ENCODE assay signal across 1 cellular context in genomic region chr2:161965994-161966393, GRCh38.
TF ChIP-seq lines count a peak whose summit lies in the region.

No MANE protein-coding gene starts in this region.

TF ChIP-seq in GM12878, 131 proteins besides CTCF, POLR2A, EP300 and RAD21 (continued from another document):
- TF ChIP-seq, protein P1, sequence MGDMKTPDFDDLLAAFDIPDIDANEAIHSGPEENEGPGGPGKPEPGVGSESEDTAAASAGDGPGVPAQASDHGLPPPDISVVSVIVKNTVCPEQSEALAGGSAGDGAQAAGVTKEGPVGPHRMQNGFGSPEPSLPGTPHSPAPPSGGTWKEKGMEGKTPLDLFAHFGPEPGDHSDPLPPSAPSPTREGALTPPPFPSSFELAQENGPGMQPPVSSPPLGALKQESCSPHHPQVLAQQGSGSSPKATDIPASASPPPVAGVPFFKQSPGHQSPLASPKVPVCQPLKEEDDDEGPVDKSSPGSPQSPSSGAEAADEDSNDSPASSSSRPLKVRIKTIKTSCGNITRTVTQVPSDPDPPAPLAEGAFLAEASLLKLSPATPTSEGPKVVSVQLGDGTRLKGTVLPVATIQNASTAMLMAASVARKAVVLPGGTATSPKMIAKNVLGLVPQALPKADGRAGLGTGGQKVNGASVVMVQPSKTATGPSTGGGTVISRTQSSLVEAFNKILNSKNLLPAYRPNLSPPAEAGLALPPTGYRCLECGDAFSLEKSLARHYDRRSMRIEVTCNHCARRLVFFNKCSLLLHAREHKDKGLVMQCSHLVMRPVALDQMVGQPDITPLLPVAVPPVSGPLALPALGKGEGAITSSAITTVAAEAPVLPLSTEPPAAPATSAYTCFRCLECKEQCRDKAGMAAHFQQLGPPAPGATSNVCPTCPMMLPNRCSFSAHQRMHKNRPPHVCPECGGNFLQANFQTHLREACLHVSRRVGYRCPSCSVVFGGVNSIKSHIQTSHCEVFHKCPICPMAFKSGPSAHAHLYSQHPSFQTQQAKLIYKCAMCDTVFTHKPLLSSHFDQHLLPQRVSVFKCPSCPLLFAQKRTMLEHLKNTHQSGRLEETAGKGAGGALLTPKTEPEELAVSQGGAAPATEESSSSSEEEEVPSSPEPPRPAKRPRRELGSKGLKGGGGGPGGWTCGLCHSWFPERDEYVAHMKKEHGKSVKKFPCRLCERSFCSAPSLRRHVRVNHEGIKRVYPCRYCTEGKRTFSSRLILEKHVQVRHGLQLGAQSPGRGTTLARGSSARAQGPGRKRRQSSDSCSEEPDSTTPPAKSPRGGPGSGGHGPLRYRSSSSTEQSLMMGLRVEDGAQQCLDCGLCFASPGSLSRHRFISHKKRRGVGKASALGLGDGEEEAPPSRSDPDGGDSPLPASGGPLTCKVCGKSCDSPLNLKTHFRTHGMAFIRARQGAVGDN (IDR thresholded peaks at IDR 0.05): no peak
- TF ChIP-seq, protein P2, sequence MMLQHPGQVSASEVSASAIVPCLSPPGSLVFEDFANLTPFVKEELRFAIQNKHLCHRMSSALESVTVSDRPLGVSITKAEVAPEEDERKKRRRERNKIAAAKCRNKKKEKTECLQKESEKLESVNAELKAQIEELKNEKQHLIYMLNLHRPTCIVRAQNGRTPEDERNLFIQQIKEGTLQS (IDR thresholded peaks at IDR 0.05; ENCODE audit: borderline replicate concordance, extremely low read depth, low read depth, low read length): no peak
- TF ChIP-seq JUND (IDR thresholded peaks at IDR 0.05; ENCODE audit: low read depth, low read length) (no peak), RUNX3 (IDR thresholded peaks at IDR 0.05; ENCODE audit: low read length) (peak; percentile 39; the same call in 1 of the 2 replicates), YBX1 (IDR thresholded peaks at IDR 0.05) (no peak), ZNF274 (IDR thresholded peaks at IDR 0.05; ENCODE audit: insufficient read depth, insufficient read length) (no peak), ZZZ3 (IDR thresholded peaks at IDR 0.05; ENCODE audit: control insufficient read depth, insufficient read length, low read depth) (no peak), ETV6 (conservative IDR thresholded peaks at IDR 0.05 in 1 of 2, IDR thresholded peaks at IDR 0.05 in 1 of 2; ENCODE audit: borderline replicate concordance in 1 of 2, low read depth in 1 of 2) (peak in 1 of 2 experiments; percentile 24; a peak in 1 of 4 replicates), RBBP5 (conservative IDR thresholded peaks at IDR 0.05) (no peak), JUNB (IDR thresholded peaks at IDR 0.05) (peak; percentile 49; the same call in 1 of the 2 replicates), POLR2AphosphoS5 (IDR thresholded peaks at IDR 0.05; ENCODE audit: low read length) (no peak)
